In genomic region chr4:3689006-3689405, GRCh38 we compare ENCODE assay signal across 28 cellular contexts.
DNase-seq lines count a peak whose midpoint lies in the region; ATAC-seq, FAIRE-seq and TF ChIP-seq lines count a peak whose summit lies in the region.
"Had no signal": no experiment of that assay in that cellular context is flagged by ENCODE, and none has a peak within 500 bp of the region (broad histone marks: within the 10 kb centered on the region; RNA-seq: fewer than 3 reads in every experiment).

No MANE protein-coding gene starts in this region.

- peaks cover 0 to 2% (median 0%) of the 10 kb centered on the region in 4 experiments; a peak in 1 of 7 replicates for H3K4me1 ChIP-seq in H1 (replicated peaks in 1 of 4; ENCODE audit: control insufficient read depth in 3 of 4, insufficient read depth in 4 of 4, low read length in 3 of 4)
- H3K4me1 ChIP-seq: A549, Caco-2, SJSA1 had no signal

- POLR2A ChIA-PET in H1 (lab: Charles Lee; ENCODE audit: partially characterized antibody), result no interaction called here

- H3K4me1 Mint-ChIP-seq in natural killer cell treated with Interleukin-12 subunit alpha and Interleukin-12 subunit beta and Interleukin-15 and Interleukin-18, amount 100 ng/mL, for 72 hours (ENCODE audit: low read depth in 2 of 2), result no peaks in the 10 kb centered on the region
- H3K4me1 Mint-ChIP-seq in natural killer cell, result no peaks in the 10 kb centered on the region

- CTCF ChIA-PET in H1 (lab: Charles Lee; ENCODE audit: partially characterized antibody), result interaction anchor here (1.2 kb wide), 1 partner anchor 59 kb away, joined by 3 read pairs; no protein-coding TSS in a partner anchor

- H3K23ac ChIP-seq in H1 (ENCODE audit: insufficient read length), result no peak overlapping the region

- no peak overlapping the region for H3K56ac ChIP-seq in H1 (replicated peaks; ENCODE audit: insufficient read length, low read depth, low read length)

- intact Hi-C loops in natural killer cell (cut with micrococcal nuclease) (no loop called here), posterior vena cava (cut with DNase I) (no loop called here)

- no peak overlapping the region for H3K4ac ChIP-seq in H1 (replicated peaks; ENCODE audit: insufficient read length, low read depth, low read length)

- no peak overlapping the region for H2AK5ac ChIP-seq in H1 (ENCODE audit: low read depth, low read length)

- no peak for FAIRE-seq in H1 (lab: Jason Lieb, UNC)
- FAIRE-seq: A549, GM12891, H54, HepG2 had no signal

- H2BK120ac ChIP-seq in H1 (replicated peaks; ENCODE audit: low read depth, low read length), result no peak overlapping the region

- H3K79me2 ChIP-seq in H1 (ENCODE audit: control insufficient read depth in 1 of 2, insufficient read depth in 2 of 2, low read length in 2 of 2), result no peaks in the 10 kb centered on the region

- no peak overlapping the region for H2BK12ac ChIP-seq in H1 (ENCODE audit: low read depth, low read length)

- H3K27me3 Mint-ChIP-seq in natural killer cell treated with Interleukin-12 subunit alpha and Interleukin-12 subunit beta and Interleukin-15 and Interleukin-18, amount 100 ng/mL, for 72 hours, result peaks cover 15 to 23% of the 10 kb centered on the region in 2 donors
- peaks cover 5 to 17% of the 10 kb centered on the region in 2 donors for H3K27me3 Mint-ChIP-seq in natural killer cell (ENCODE audit: low read depth in 2 of 2)

- no peak overlapping the region for H3K27ac Mint-ChIP-seq in natural killer cell treated with Interleukin-12 subunit alpha and Interleukin-12 subunit beta and Interleukin-15 and Interleukin-18, amount 100 ng/mL, for 72 hours
- H3K27ac Mint-ChIP-seq in natural killer cell, result no peak overlapping the region
- H3K27ac Mint-ChIP-seq: CD8-positive, alpha-beta T cell had no signal

- H3K4me2 ChIP-seq in H1 (ENCODE audit: insufficient read depth in 1 of 2, low read depth in 2 of 2, low read length in 2 of 2), result no peak overlapping the region
- H3K4me2 ChIP-seq: A549 had no signal

- H4K91ac ChIP-seq in H1 (replicated peaks; ENCODE audit: insufficient read length, low read length), result no peak overlapping the region

- no peaks in the 10 kb centered on the region for H3K9me3 Mint-ChIP-seq in natural killer cell treated with Interleukin-12 subunit alpha and Interleukin-12 subunit beta and Interleukin-15 and Interleukin-18, amount 100 ng/mL, for 72 hours
- H3K9me3 Mint-ChIP-seq in natural killer cell, result no peaks in the 10 kb centered on the region
- H3K9me3 Mint-ChIP-seq: CD8-positive, alpha-beta T cell had no signal

- H3K4me3 Mint-ChIP-seq in natural killer cell treated with Interleukin-12 subunit alpha and Interleukin-12 subunit beta and Interleukin-15 and Interleukin-18, amount 100 ng/mL, for 72 hours, result no peak overlapping the region
- H3K4me3 Mint-ChIP-seq in natural killer cell, result no peak overlapping the region
- H3K4me3 Mint-ChIP-seq: CD8-positive, alpha-beta T cell had no signal

- WGBS in H1 (ENCODE audit: extremely low coverage in 1 of 2, insufficient coverage in 1 of 2, insufficient read length in 1 of 2, insufficient replicate concordance in 2 of 2, low coverage in 1 of 2, low lambda C conversion rate in 2 of 2, missing lambda C conversion rate in 1 of 2), 2 experiments, result 85% methylated on average over 21 of the region's 21 CpGs; no CpG with 5 or more reads in 1 of the 2 experiments

- H3K36me3 Mint-ChIP-seq in natural killer cell treated with Interleukin-12 subunit alpha and Interleukin-12 subunit beta and Interleukin-15 and Interleukin-18, amount 100 ng/mL, for 72 hours, result no peaks in the 10 kb centered on the region
- no peaks in the 10 kb centered on the region for H3K36me3 Mint-ChIP-seq in natural killer cell
- H3K36me3 Mint-ChIP-seq: CD8-positive, alpha-beta T cell had no signal

- H2BK20ac ChIP-seq in H1 (ENCODE audit: low read length), result no peak overlapping the region

- H3K4me3 ChIP-seq in H1 (ENCODE audit: extremely low read depth in 1 of 4, insufficient read depth in 2 of 4, low read depth in 3 of 4, low read length in 4 of 4), result no peak overlapping the region
- H3K4me3 ChIP-seq: A549, SJSA1 had no signal

- TF ChIP-seq CTCF in natural killer cell (IDR thresholded peaks at IDR 0.05), result no peak
- TF ChIP-seq CTCF in H1 (IDR thresholded peaks at IDR 0.05; ENCODE audit: control extremely low read depth in 1 of 3, insufficient read depth in 1 of 3, low read depth in 1 of 3, low read length in 3 of 3), result no peak

- no peaks in the 10 kb centered on the region for H3K79me1 ChIP-seq in H1 (ENCODE audit: low read depth, low read length)

- H3K36me3 ChIP-seq in H1 (ENCODE audit: control insufficient read depth in 2 of 4, insufficient read depth in 4 of 4, low read length in 3 of 4), result no peaks in the 10 kb centered on the region
- H3K36me3 ChIP-seq: SJSA1 had no signal

- TF ChIP-seq POLR2A in H1 (IDR thresholded peaks at IDR 0.05; ENCODE audit: control extremely low read depth in 1 of 2, low read depth in 2 of 2, low read length in 2 of 2), result no peak

- no peak for ATAC-seq in natural killer cell treated with Interleukin-12 subunit alpha and Interleukin-12 subunit beta and Interleukin-15 and Interleukin-18, amount 100 ng/mL, for 72 hours
- no peak for ATAC-seq in natural killer cell
- ATAC-seq in HG03039 (IDR thresholded peaks at IDR 0.05; ENCODE audit: unreplicated experiment), result no peak
- no peak for ATAC-seq in SK-N-SH treated with all-trans-retinoic acid at 6 μM for 48 hours
- ATAC-seq: A549; CD8-positive, alpha-beta T cell; HepG2; PC-3 had no signal

- peak; percentile 23 for DNase-seq in natural killer cell treated with Interleukin-12 subunit alpha and Interleukin-12 subunit beta and Interleukin-15 and Interleukin-18, amount 100 ng/mL, for 72 hours (ENCODE audit: low spot score)
- DNase-seq in natural killer cell (no peak), H1 (ENCODE audit: low read depth in 1 of 2, low spot score in 2 of 2) (no peak), posterior vena cava (ENCODE audit: low spot score) (peak; percentile 73), cerebellar cortex (ENCODE audit: low spot score) (no peak)
- DNase-seq: AML-193; C1 segment of cervical spinal cord; Caco-2; CD8-positive, alpha-beta T cell; DMS 273 treated with DMSO at 0.1 percent for 48 hours; DMS79 treated with DMSO at 0.1 percent for 48 hours; GF-D8; Karpas-422; NCI-H1092; NCI-H1436; NCI-H187; NCI-H2171 treated with DMSO at 0.1 percent for 48 hours; NCI-H345; NCI-H510A treated with DMSO at 0.1 percent for 48 hours; NCI-H748 treated with DMSO at 0.1 percent for 48 hours; PC-3 had no signal

- H3K23me2 ChIP-seq in H1 (ENCODE audit: low read depth, low read length), result no peaks in the 10 kb centered on the region

- H3K27ac ChIP-seq in H1 (ENCODE audit: low read depth, low read length), result no peak overlapping the region
- H3K27ac ChIP-seq: A549, SJSA1 had no signal

- no peaks in the 10 kb centered on the region for H4K20me1 ChIP-seq in H1 (replicated peaks in 1 of 2; ENCODE audit: control insufficient read depth in 1 of 2, insufficient read depth in 2 of 2, low read length in 2 of 2)

- H4K5ac ChIP-seq in H1 (ENCODE audit: insufficient read length, low read depth, low read length), result no peak overlapping the region

- no peak overlapping the region for H3K9ac ChIP-seq in H1 (replicated peaks in 1 of 4; ENCODE audit: extremely low read depth in 1 of 4, low read depth in 3 of 4, low read length in 3 of 4)

- H3K9me3 ChIP-seq in H1 (ENCODE audit: insufficient read depth in 2 of 2, low read depth in 1 of 2, low read length in 1 of 2), result no peaks in the 10 kb centered on the region
- H3K9me3 ChIP-seq: A549, Caco-2, SJSA1 had no signal

- no peak overlapping the region for H3K18ac ChIP-seq in H1 (ENCODE audit: extremely low read depth, low read length)

- H4K8ac ChIP-seq in H1 (ENCODE audit: extremely low read depth, insufficient read depth, low read length), result no peak overlapping the region

- H3K14ac ChIP-seq in H1 (ENCODE audit: insufficient read length), result no peak overlapping the region

- no peaks in the 10 kb centered on the region; a peak in 1 of 7 replicates for H3K27me3 ChIP-seq in H1 (replicated peaks in 1 of 4; ENCODE audit: control insufficient read depth in 3 of 4, extremely low read depth in 1 of 4, insufficient read depth in 3 of 4, low read length in 3 of 4)

- 0 out of 2 replicates have a peak overlapping the region, but pooled peaks have one; percentile 1 for H2BK15ac ChIP-seq in H1 (ENCODE audit: low read length)

- no peak for TF ChIP-seq EP300 in H1 (IDR thresholded peaks at IDR 0.05; ENCODE audit: borderline replicate concordance in 1 of 2, low read depth in 2 of 2, low read length in 2 of 2)

- H2BK5ac ChIP-seq in H1 (ENCODE audit: low read depth, low read length), result no peak overlapping the region

- no peak for TF ChIP-seq RAD21 in H1 (IDR thresholded peaks at IDR 0.05 in 1 of 2, conservative IDR thresholded peaks at IDR 0.05 in 1 of 2; ENCODE audit: low read depth in 2 of 2, low read length in 2 of 2)

- H2AFZ ChIP-seq in H1 (ENCODE audit: low read length), result no peak overlapping the region

TF ChIP-seq in H1, 55 proteins besides CTCF, POLR2A, EP300 and RAD21:
- TF ChIP-seq JUND (IDR thresholded peaks at IDR 0.05; ENCODE audit: low read length), result no peak
- no peak for TF ChIP-seq TAF1 (IDR thresholded peaks at IDR 0.05; ENCODE audit: low read depth, low read length)
- no peak for TF ChIP-seq BACH1 (IDR thresholded peaks at IDR 0.05; ENCODE audit: low read length)
- no peak for TF ChIP-seq SRF (IDR thresholded peaks at IDR 0.05; ENCODE audit: low read depth, low read length)
- no peak for TF ChIP-seq EZH2 (IDR thresholded peaks at IDR 0.05; ENCODE audit: low read depth, low read length, severe bottlenecking)
- no peak for TF ChIP-seq SIX5 (IDR thresholded peaks at IDR 0.05; ENCODE audit: low read depth, low read length)
- no peak for TF ChIP-seq SP4 (IDR thresholded peaks at IDR 0.05; ENCODE audit: low read length)

TF ChIP-seq in SK-N-SH treated with all-trans-retinoic acid at 6 μM for 48 hours, 23 proteins besides CTCF, POLR2A, EP300 and RAD21 (continues in another document):
- TF ChIP-seq RARB (CRISPR knock-in tag; IDR thresholded peaks at IDR 0.05), result no peak
- no peak for TF ChIP-seq PPARA (CRISPR knock-in tag; IDR thresholded peaks at IDR 0.05; ENCODE audit: borderline replicate concordance)
- TF ChIP-seq POU6F1 (CRISPR knock-in tag; IDR thresholded peaks at IDR 0.05; ENCODE audit: borderline replicate concordance, low read depth), result no peak
- no peak for TF ChIP-seq ZNF565 (CRISPR knock-in tag; conservative IDR thresholded peaks at IDR 0.05; ENCODE audit: low read depth)

Comparison
In these comparisons a context has a peak if more than half of its experiments do, and no peak if none do; other contexts are left out.
1. DNase-seq: peak in natural killer cell treated with Interleukin-12 subunit alpha and Interleukin-12 subunit beta and Interleukin-15 and Interleukin-18, amount 100 ng/mL, for 72 hours (single experiment) and posterior vena cava (single experiment); none in natural killer cell (single experiment), H1 (0 of 2) and cerebellar cortex (single experiment).